In the genomic region with DNA sequence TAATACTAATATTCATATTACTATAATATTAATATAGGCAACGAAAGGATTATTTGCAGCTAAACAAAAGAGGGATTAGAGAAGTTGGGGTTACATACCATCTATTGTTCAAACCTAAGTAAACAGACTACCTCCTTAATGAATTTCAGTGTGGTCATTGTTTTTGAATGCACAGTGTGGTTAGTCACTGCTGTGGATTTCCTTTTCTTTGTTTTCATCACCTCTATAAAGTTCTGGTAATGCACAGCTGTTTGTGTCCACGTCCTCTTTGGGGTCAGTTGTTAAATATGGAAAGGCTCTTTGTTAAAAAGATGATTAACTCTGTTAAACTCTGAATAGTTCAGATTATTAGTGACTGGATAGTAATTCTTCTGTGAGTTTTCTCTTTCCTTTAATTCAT, we compare ENCODE assay signal across 10 cellular contexts.
A peak's percentile ranks its signal among the peaks of the same experiment; 100 is the strongest.
DNase-seq lines count a peak whose midpoint lies in the region; ATAC-seq and TF ChIP-seq lines count a peak whose summit lies in the region.
"Had no signal": no experiment of that assay in that cellular context is flagged by ENCODE, and none has a peak within 500 bp of the region (broad histone marks: within the 10 kb centered on the region; RNA-seq: fewer than 3 reads in every experiment).

No MANE protein-coding gene starts in this region.

- peaks cover 56% of the 10 kb centered on the region for H3K27me3 Mint-ChIP-seq in activated T-cell treated with anti-CD3 and anti-CD28 coated beads, Interleukin-2, amount 50 U/mL, for 24 hours

- no peaks in the 10 kb centered on the region for H3K36me3 Mint-ChIP-seq in activated T-cell treated with anti-CD3 and anti-CD28 coated beads, Interleukin-2, amount 50 U/mL, for 24 hours (ENCODE audit: low read depth)

- H3K4me3 Mint-ChIP-seq in activated T-cell treated with anti-CD3 and anti-CD28 coated beads, Interleukin-2, amount 50 U/mL, for 24 hours = peak overlapping the region; percentile 18

- peaks cover 30% of the 10 kb centered on the region for H3K4me1 Mint-ChIP-seq in activated T-cell treated with anti-CD3 and anti-CD28 coated beads, Interleukin-2, amount 50 U/mL, for 24 hours (ENCODE audit: low read depth)

- no peak for DNase-seq in activated T-cell treated with anti-CD3 and anti-CD28 coated beads, Interleukin-2, amount 50 U/mL, for 24 hours
- DNase-seq in activated T-cell treated with anti-CD3 and anti-CD28 coated beads for 4 hours (no peak), RWPE1 (ENCODE audit: low spot score) (peak; percentile 79), epithelial cell of esophagus (ENCODE audit: low read depth) (peak; percentile 86), pulmonary artery endothelial cell (ENCODE audit: low read depth, low spot score) (peak; percentile 90), NCI-H524 (lab: John Stamatoyannopoulos, UW) (no peak), NCI-H2081 (lab: John Stamatoyannopoulos, UW) (no peak)
- DNase-seq: effector CD4-positive, alpha-beta T cell; NCI-H1105 had no signal

- no peak for ATAC-seq in HG03432 (IDR thresholded peaks at IDR 0.05; ENCODE audit: unreplicated experiment)

- H3K9me3 Mint-ChIP-seq in activated T-cell treated with anti-CD3 and anti-CD28 coated beads, Interleukin-2, amount 50 U/mL, for 24 hours = no peaks in the 10 kb centered on the region

- H3K27ac Mint-ChIP-seq in activated T-cell treated with anti-CD3 and anti-CD28 coated beads, Interleukin-2, amount 50 U/mL, for 24 hours = no peak overlapping the region

- no peak overlapping the region for H3K4me3 ChIP-seq in epithelial cell of esophagus (ENCODE audit: low read length)

- POLR2A ChIA-PET in RWPE1 (lab: Yijun Ruan, JAX; ENCODE audit: low non-redundant PET) = no interaction called here

- CTCF ChIA-PET in RWPE1 (lab: Yijun Ruan, JAX) = interaction anchor here (0.5 to 4.9 kb wide), 7 partner anchors 10 to 367 kb away, joined by 3 to 27 read pairs (median 3); no protein-coding TSS in a partner anchor

- no peak for TF ChIP-seq CTCF in RWPE1 (conservative IDR thresholded peaks at IDR 0.05; ENCODE audit: low read depth)
- no peak for TF ChIP-seq CTCF in epithelial cell of esophagus (IDR thresholded peaks at IDR 0.05; ENCODE audit: insufficient read depth, low read depth, low read length, missing control alignments)

- no peak overlapping the region for H3K27ac ChIP-seq in RWPE1

Comparison
In these comparisons a context has a peak if more than half of its experiments do, and no peak if none do; other contexts are left out.
1. DNase-seq: peak in RWPE1 (single experiment), epithelial cell of esophagus (single experiment) and pulmonary artery endothelial cell (single experiment); none in activated T-cell treated with anti-CD3 and anti-CD28 coated beads, Interleukin-2, amount 50 U/mL, for 24 hours (single experiment), activated T-cell treated with anti-CD3 and anti-CD28 coated beads for 4 hours (single experiment), NCI-H524 (0 of 2) and NCI-H2081 (0 of 2).